In the genomic region with DNA sequence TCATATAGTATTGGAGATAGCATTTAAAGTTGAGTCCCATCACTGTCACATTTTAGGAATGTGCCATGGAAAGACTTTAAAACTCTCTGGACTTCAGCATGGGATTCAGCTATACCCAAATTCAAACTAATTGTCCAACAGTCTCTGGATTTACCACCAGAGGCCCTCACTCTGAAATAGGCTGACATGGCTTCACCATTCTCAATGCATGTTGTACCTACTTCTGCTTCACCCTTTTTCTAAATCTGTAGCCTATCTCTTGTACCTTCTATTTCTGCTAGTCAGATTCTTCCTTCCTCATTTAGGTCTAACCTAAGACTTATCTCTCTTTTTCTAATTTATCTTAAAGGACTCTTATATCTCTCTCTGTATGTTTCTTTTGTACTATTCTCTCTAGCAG, we compare ENCODE assay signal across 16 cellular contexts.
DNase-seq lines count a peak whose midpoint lies in the region; ATAC-seq, FAIRE-seq and TF ChIP-seq lines count a peak whose summit lies in the region.
"Had no signal": no experiment of that assay in that cellular context is flagged by ENCODE, and none has a peak within 500 bp of the region (broad histone marks: within the 10 kb centered on the region; RNA-seq: fewer than 3 reads in every experiment).

No MANE protein-coding gene starts in this region.

- TF ChIP-seq CTCF in left ventricle myocardium inferior (IDR thresholded peaks at IDR 0.05; ENCODE audit: borderline replicate concordance) (peak; percentile 25), LNCaP clone FGC (IDR thresholded peaks at IDR 0.05; ENCODE audit: control insufficient read depth, extremely low read depth, insufficient read depth) (peak; percentile 24; the same call in 1 of the 2 replicates), chondrocyte (IDR thresholded peaks at IDR 0.05) (peak; percentile 34)

- intact Hi-C loops in left ventricle myocardium inferior (cut with micrococcal nuclease) (no loop called here), cardiac septum (cut with DNase I) (no loop called here)

- no peaks in the 10 kb centered on the region for H3K9me3 ChIP-seq in left ventricle myocardium inferior (replicated peaks)

- H3K27me3 ChIP-seq in left ventricle myocardium inferior (ENCODE audit: low read depth), result no peaks in the 10 kb centered on the region

- H3K4me3 Mint-ChIP-seq in chondrocyte (ENCODE audit: unreplicated experiment), result no peak overlapping the region
- H3K4me3 Mint-ChIP-seq: CD8-positive, alpha-beta T cell; nephron; T-cell had no signal

- H3K27ac ChIP-seq in left ventricle myocardium inferior (replicated peaks), result no peak overlapping the region

- H3K36me3 ChIP-seq in left ventricle myocardium inferior, result no peaks in the 10 kb centered on the region

- H3K36me3 Mint-ChIP-seq in chondrocyte (ENCODE audit: low read depth), result no peaks in the 10 kb centered on the region
- H3K36me3 Mint-ChIP-seq: CD8-positive, alpha-beta T cell; T-cell had no signal

- no peaks in the 10 kb centered on the region for H3K4me1 ChIP-seq in left ventricle myocardium inferior

- no peaks in the 10 kb centered on the region for H3K4me1 Mint-ChIP-seq in chondrocyte (ENCODE audit: low read depth)
- H3K4me1 Mint-ChIP-seq: nephron, T-cell had no signal

- no peak overlapping the region for H3K27ac Mint-ChIP-seq in chondrocyte (ENCODE audit: unreplicated experiment)
- H3K27ac Mint-ChIP-seq: CD8-positive, alpha-beta T cell; nephron; T-cell had no signal

- FAIRE-seq in urothelium cell line (lab: Jason Lieb, UNC), result no peak
- FAIRE-seq: colon had no signal

- DNase-seq in left ventricle myocardium inferior (no peak), cardiac septum (ENCODE audit: low spot score) (no peak), LNCaP clone FGC (ENCODE audit: low read depth) (no peak), chondrocyte (ENCODE audit: low spot score) (no peak), urothelium cell line (ENCODE audit: low spot score) (peak; percentile 4), NCI-H1417 treated with DMSO at 0.1 percent for 48 hours (lab: John Stamatoyannopoulos, UW) (no peak)
- no peak for DNase-seq in activated CD4-positive, alpha-beta T cell treated with anti-CD3 and anti-CD28 coated beads for 4 hours
- DNase-seq: activated T-cell treated with anti-CD3 and anti-CD28 coated beads, Interleukin-2, amount 50 U/mL, for 1 hour; CD8-positive, alpha-beta T cell; NCI-H2107; stimulated activated CD4-positive, alpha-beta T cell treated with anti-CD3 and anti-CD28 coated beads, Interleukin-2, amount 100 ng/mL, for 48 hours; T-cell had no signal

- no peak for ATAC-seq in HG02870 (IDR thresholded peaks at IDR 0.05; ENCODE audit: unreplicated experiment)
- ATAC-seq: CD8-positive, alpha-beta T cell; HCT116; T-cell had no signal

- no peaks in the 10 kb centered on the region for H3K27me3 Mint-ChIP-seq in chondrocyte (ENCODE audit: low read depth)
- H3K27me3 Mint-ChIP-seq: T-cell had no signal

- H3K4me3 ChIP-seq in left ventricle myocardium inferior (no peak overlapping the region), LNCaP clone FGC (ENCODE audit: low read depth, low read length) (no peak overlapping the region)

- no peaks in the 10 kb centered on the region for H3K9me3 Mint-ChIP-seq in chondrocyte (ENCODE audit: low read depth)
- H3K9me3 Mint-ChIP-seq: CD8-positive, alpha-beta T cell; nephron had no signal
